35 cellular contexts compared by ENCODE assay signal in genomic region chr1:181163662-181164061, GRCh38.
"Had no signal": no experiment of that assay in that cellular context is flagged by ENCODE, and none has a peak within 500 bp of the region (broad histone marks: within the 10 kb centered on the region; RNA-seq: fewer than 3 reads in every experiment).

No MANE protein-coding gene starts in this region.

- DNase-seq: Karpas-422, Kasumi-1, MG63, MM.1S, MV-4-11, NCI-H1048, NCI-H1092, NCI-H1092 treated with DMSO at 0.1 percent for 48 hours, NCI-H1105, NCI-H1105 treated with DMSO at 0.1 percent for 48 hours, NCI-H1417, NCI-H1417 treated with DMSO at 0.1 percent for 48 hours, NCI-H1436, NCI-H146, NCI-H1694, NCI-H1694 treated with DMSO at 0.1 percent for 48 hours, NCI-H187, NCI-H187 treated with DMSO at 0.1 percent for 48 hours, NCI-H1930, NCI-H2029, NCI-H2029 treated with DMSO at 0.1 percent for 48 hours, NCI-H2081, NCI-H2081 treated with DMSO at 0.1 percent for 48 hours, NCI-H2107, NCI-H2171, NCI-H2171 treated with DMSO at 0.1 percent for 48 hours, NCI-H2227 treated with DMSO at 0.1 percent for 48 hours, NCI-H226, NCI-H345, NCI-H446, NCI-H446 treated with DMSO at 0.1 percent for 48 hours, NCI-H510A, NCI-H510A treated with DMSO at 0.1 percent for 48 hours, NCI-H524, NCI-H524 treated with DMSO at 0.1 percent for 48 hours had no signal

- H3K36me3 ChIP-seq: MG63 had no signal

- H3K4me3 ChIP-seq: MG63 had no signal

- H3K27me3 ChIP-seq: MG63 had no signal
